ENCODE assay signal across 8 cellular contexts in the genomic region with DNA sequence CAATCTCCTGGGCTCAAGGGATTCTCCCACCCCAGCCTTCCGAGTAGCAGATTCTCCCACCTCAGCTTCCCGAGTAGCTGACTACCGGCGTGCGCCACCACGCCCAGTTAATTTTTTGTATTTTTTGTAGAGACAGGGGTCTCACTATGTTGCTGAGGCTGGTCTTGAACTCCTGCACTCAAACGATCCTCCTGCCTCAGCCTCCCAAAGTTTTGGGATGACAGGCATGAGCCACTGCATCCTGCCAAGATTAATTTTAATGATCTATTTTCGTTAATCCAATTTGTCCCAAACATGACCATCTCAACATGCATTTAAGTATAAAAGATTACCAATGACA. TPM values are rescaled to one million over a fixed set of nuclear protein-coding genes. Genes with fewer than 3 reads are reported as not detected.
A peak's percentile ranks its signal among the peaks of the same experiment; 100 is the strongest.
DNase-seq lines count a peak whose midpoint lies in the region; ATAC-seq and TF ChIP-seq lines count a peak whose summit lies in the region.

No MANE protein-coding gene starts in this region.

- peak overlapping the region; percentile 91 for H3K27ac ChIP-seq in colonic mucosa

- H3K4me1 Mint-ChIP-seq in natural killer cell = peaks cover 60 to 73% of the 10 kb centered on the region in 2 donors

- H3K36me3 Mint-ChIP-seq in natural killer cell = no peaks in the 10 kb centered on the region

- peak overlapping the region; percentile 73 to 99 for H3K9ac ChIP-seq in colonic mucosa (ENCODE audit: low read depth in 2 of 2, low read length in 2 of 2)

- DNase-seq in AG09309 (ENCODE audit: low read depth) (no peak), LNCaP clone FGC (ENCODE audit: low read depth) (no peak), colonic mucosa (no peak), natural killer cell (no peak), SHP77 treated with DMSO at 0.1 percent for 48 hours (lab: John Stamatoyannopoulos, UW) (no peak), SIG-M5 (lab: John Stamatoyannopoulos, UW) (no peak)
- no peak for DNase-seq in stimulated activated CD4-positive, alpha-beta T cell treated with anti-CD3 and anti-CD28 coated beads, Interleukin-2, amount 100 ng/mL, for 48 hours

- H3K4me3 Mint-ChIP-seq in natural killer cell = peak overlapping the region; percentile 94

- no peaks in the 10 kb centered on the region for H3K36me3 ChIP-seq in colonic mucosa

- no peaks in the 10 kb centered on the region for H3K9me3 ChIP-seq in colonic mucosa

- peaks cover 20% of the 10 kb centered on the region for H3K4me1 ChIP-seq in colonic mucosa

- no peaks in the 10 kb centered on the region for H3K27me3 Mint-ChIP-seq in natural killer cell (ENCODE audit: low read depth in 2 of 2)

- peak overlapping the region; percentile 96 to 98 for H3K27ac Mint-ChIP-seq in natural killer cell

- intact Hi-C loops in colonic mucosa (cut with DNase I) = loop anchor here (10.0 kb wide), 1 partner anchor 51 kb away; a partner anchor contains a TSS
- intact Hi-C loops in natural killer cell (cut with micrococcal nuclease) = no loop called here

- TF ChIP-seq CTCF in AG09309 (IDR thresholded peaks at IDR 0.05; ENCODE audit: control insufficient read depth, insufficient read depth, low read depth, low read length, missing control alignments) = no peak
- TF ChIP-seq CTCF in LNCaP clone FGC (IDR thresholded peaks at IDR 0.05; ENCODE audit: control insufficient read depth, extremely low read depth, insufficient read depth) = no peak
- no peak for TF ChIP-seq CTCF in colonic mucosa (IDR thresholded peaks at IDR 0.05)
- no peak for TF ChIP-seq CTCF in natural killer cell (IDR thresholded peaks at IDR 0.05)

- no peaks in the 10 kb centered on the region for H3K27me3 ChIP-seq in colonic mucosa

- ATAC-seq in natural killer cell (no peak), GM21825 (IDR thresholded peaks at IDR 0.05; ENCODE audit: unreplicated experiment) (no peak)

- H3K9me3 Mint-ChIP-seq in natural killer cell = no peaks in the 10 kb centered on the region

- H3K4me3 ChIP-seq in AG09309 (ENCODE audit: control insufficient read depth, low read depth, low read length) = peak overlapping the region; percentile 96
- H3K4me3 ChIP-seq in LNCaP clone FGC (ENCODE audit: low read depth, low read length) = peak overlapping the region; percentile 91
- H3K4me3 ChIP-seq in colonic mucosa = peak overlapping the region; percentile 64

RNA-seq across cellular contexts. Expression of a gene that starts 1.2 kb away (rescaled TPM):
- total RNA-seq in colonic mucosa (10 to 100 TPM; 40.2 to 47.1 TPM), natural killer cell (10 to 100 TPM; 80.6 to 91.8 (median 84.6) TPM)

RNA-seq across cellular contexts. Expression of a gene that starts 53.2 kb away (rescaled TPM):
- total RNA-seq in colonic mucosa (10 to 100 TPM; 52.0 to 62.1 TPM), natural killer cell (10 to 100 TPM; 63.4 to 99.2 (median 68.9) TPM)

RNA-seq across cellular contexts. Expression of a gene that starts 55.5 kb away (rescaled TPM):
- total RNA-seq in colonic mucosa = 10 to 100 TPM; 89.5 to 99.3 TPM
- 100 to 1,000 TPM in 1 of 3 donors, 10 to 100 TPM in 2; 66.3 to 102 (median 99.1) TPM for total RNA-seq in natural killer cell
